37 cellular contexts compared by ENCODE assay signal in genomic region chr2:42401773-42402172, GRCh38.
"Had no signal": no experiment of that assay in that cellular context is flagged by ENCODE, and none has a peak within 500 bp of the region (broad histone marks: within the 10 kb centered on the region; RNA-seq: fewer than 3 reads in every experiment).

No MANE protein-coding gene starts in this region.

- H3K9me3 ChIP-seq: ascending aorta, body of pancreas, breast epithelium had no signal

- H3K27me3 ChIP-seq: ascending aorta, body of pancreas, brain microvascular endothelial cell, breast epithelium, cardiac muscle cell had no signal

- H3K4me1 Mint-ChIP-seq: activated CD4-positive, alpha-beta memory T cell treated with anti-CD3 and anti-CD28 coated beads, Interleukin-2, amount 10 ng/mL, durations not matched to agents 7 days and 5 days; activated CD4-positive, alpha-beta T cell treated with anti-CD3 and anti-CD28 coated beads for 36 hours; activated CD4-positive, alpha-beta T cell treated with anti-CD3 and anti-CD28 coated beads, Interleukin-2, amount 10 ng/mL, durations not matched to agents 7 days and 5 days; activated CD8-positive, alpha-beta memory T cell treated with anti-CD3 and anti-CD28 coated beads, Interleukin-2, amount 10 ng/mL, durations not matched to agents 7 days and 5 days; activated naive CD4-positive, alpha-beta T cell treated with anti-CD3 and anti-CD28 coated beads, Interleukin-2, amount 10 ng/mL, durations not matched to agents 7 days and 5 days; activated naive CD4-positive, alpha-beta T cell treated with anti-CD3 and anti-CD28 coated beads, Interleukin-2, amount 50 U/mL, for 24 hours; activated naive CD8-positive, alpha-beta T cell treated with anti-CD3 and anti-CD28 coated beads, Interleukin-2, amount 10 ng/mL, durations not matched to agents 7 days and 5 days; activated naive CD8-positive, alpha-beta T cell treated with anti-CD3 and anti-CD28 coated beads, Interleukin-2, amount 50 U/mL, for 24 hours; central memory CD8-positive, alpha-beta T cell had no signal

- H3K4me3 Mint-ChIP-seq: activated CD4-positive, alpha-beta memory T cell treated with anti-CD3 and anti-CD28 coated beads, Interleukin-2, amount 10 ng/mL, durations not matched to agents 7 days and 5 days; activated CD4-positive, alpha-beta T cell treated with anti-CD3 and anti-CD28 coated beads for 36 hours; activated CD4-positive, alpha-beta T cell treated with anti-CD3 and anti-CD28 coated beads, Interleukin-2, amount 10 ng/mL, durations not matched to agents 7 days and 5 days; activated CD8-positive, alpha-beta memory T cell treated with anti-CD3 and anti-CD28 coated beads, Interleukin-2, amount 10 ng/mL, durations not matched to agents 7 days and 5 days; activated CD8-positive, alpha-beta T cell treated with anti-CD3 and anti-CD28 coated beads, Interleukin-2, amount 10 ng/mL, durations not matched to agents 7 days and 5 days; activated naive CD4-positive, alpha-beta T cell treated with anti-CD3 and anti-CD28 coated beads, Interleukin-2, amount 10 ng/mL, durations not matched to agents 7 days and 5 days; activated naive CD4-positive, alpha-beta T cell treated with anti-CD3 and anti-CD28 coated beads, Interleukin-2, amount 50 U/mL, for 24 hours; activated naive CD8-positive, alpha-beta T cell; activated naive CD8-positive, alpha-beta T cell treated with anti-CD3 and anti-CD28 coated beads, Interleukin-2, amount 10 ng/mL, durations not matched to agents 7 days and 5 days; activated naive CD8-positive, alpha-beta T cell treated with anti-CD3 and anti-CD28 coated beads, Interleukin-2, amount 50 U/mL, for 24 hours; activated T-cell treated with anti-CD3 and anti-CD28 coated beads, Interleukin-2, amount 50 U/mL, for 24 hours; central memory CD8-positive, alpha-beta T cell; T-helper 1 cell treated with Interleukin-12 subunit alpha and Interleukin-12 subunit beta and Interleukin-4 antibody, amounts not matched to agents 30 μg/mL and 1 μg/mL, for 36 hours; T-helper 2 cell treated with Interferon-gamma antibody and Interleukin-4, amounts not matched to agents 5 μg/mL and 100 μg/mL, for 36 hours had no signal

- H3K4me1 ChIP-seq: ascending aorta, body of pancreas, breast epithelium had no signal

- H3K9me3 Mint-ChIP-seq: activated CD4-positive, alpha-beta memory T cell treated with anti-CD3 and anti-CD28 coated beads, Interleukin-2, amount 10 ng/mL, durations not matched to agents 7 days and 5 days; activated CD4-positive, alpha-beta T cell treated with anti-CD3 and anti-CD28 coated beads, Interleukin-2, amount 10 ng/mL, durations not matched to agents 7 days and 5 days; activated naive CD4-positive, alpha-beta T cell treated with anti-CD3 and anti-CD28 coated beads, Interleukin-2, amount 10 ng/mL, durations not matched to agents 7 days and 5 days; activated naive CD4-positive, alpha-beta T cell treated with anti-CD3 and anti-CD28 coated beads, Interleukin-2, amount 50 U/mL, for 24 hours; activated naive CD8-positive, alpha-beta T cell treated with anti-CD3 and anti-CD28 coated beads, Interleukin-2, amount 10 ng/mL, durations not matched to agents 7 days and 5 days; activated naive CD8-positive, alpha-beta T cell treated with anti-CD3 and anti-CD28 coated beads, Interleukin-2, amount 50 U/mL, for 24 hours; activated T-cell treated with anti-CD3 and anti-CD28 coated beads, Interleukin-2, amount 50 U/mL, for 24 hours; activated T-helper 2 cell treated with anti-CD3 and anti-CD28 coated beads, Interferon-gamma antibody, Interleukin-2, Interleukin-4, amounts not matched to agents 10 μg/mL and 5 μg/mL and 100 μg/mL, durations not matched to agents 14 hours and 24 hours and 36 hours; central memory CD8-positive, alpha-beta T cell; T-helper 1 cell treated with Interleukin-12 subunit alpha and Interleukin-12 subunit beta and Interleukin-4 antibody, amounts not matched to agents 30 μg/mL and 1 μg/mL, for 36 hours; T-helper 2 cell treated with Interferon-gamma antibody and Interleukin-4, amounts not matched to agents 5 μg/mL and 100 μg/mL, for 36 hours had no signal

- H3K36me3 Mint-ChIP-seq: activated CD8-positive, alpha-beta memory T cell treated with anti-CD3 and anti-CD28 coated beads, Interleukin-2, amount 10 ng/mL, durations not matched to agents 7 days and 5 days; activated naive CD4-positive, alpha-beta T cell treated with anti-CD3 and anti-CD28 coated beads, Interleukin-2, amount 10 ng/mL, durations not matched to agents 7 days and 5 days; activated naive CD4-positive, alpha-beta T cell treated with anti-CD3 and anti-CD28 coated beads, Interleukin-2, amount 50 U/mL, for 24 hours; activated naive CD8-positive, alpha-beta T cell; activated naive CD8-positive, alpha-beta T cell treated with anti-CD3 and anti-CD28 coated beads, Interleukin-2, amount 10 ng/mL, durations not matched to agents 7 days and 5 days had no signal

- H3K27ac Mint-ChIP-seq: activated CD4-positive, alpha-beta memory T cell treated with anti-CD3 and anti-CD28 coated beads, Interleukin-2, amount 10 ng/mL, durations not matched to agents 7 days and 5 days; activated CD4-positive, alpha-beta T cell treated with anti-CD3 and anti-CD28 coated beads for 36 hours; activated CD4-positive, alpha-beta T cell treated with anti-CD3 and anti-CD28 coated beads, Interleukin-2, amount 10 ng/mL, durations not matched to agents 7 days and 5 days; activated CD8-positive, alpha-beta memory T cell treated with anti-CD3 and anti-CD28 coated beads, Interleukin-2, amount 10 ng/mL, durations not matched to agents 7 days and 5 days; activated CD8-positive, alpha-beta T cell treated with anti-CD3 and anti-CD28 coated beads, Interleukin-2, amount 10 ng/mL, durations not matched to agents 7 days and 5 days; activated naive CD4-positive, alpha-beta T cell treated with anti-CD3 and anti-CD28 coated beads, Interleukin-2, amount 10 ng/mL, durations not matched to agents 7 days and 5 days; activated naive CD4-positive, alpha-beta T cell treated with anti-CD3 and anti-CD28 coated beads, Interleukin-2, amount 50 U/mL, for 24 hours; activated naive CD8-positive, alpha-beta T cell; activated naive CD8-positive, alpha-beta T cell treated with anti-CD3 and anti-CD28 coated beads, Interleukin-2, amount 10 ng/mL, durations not matched to agents 7 days and 5 days; activated naive CD8-positive, alpha-beta T cell treated with anti-CD3 and anti-CD28 coated beads, Interleukin-2, amount 50 U/mL, for 24 hours; activated T-cell treated with anti-CD3 and anti-CD28 coated beads, Interleukin-2, amount 50 U/mL, for 24 hours; activated T-helper 2 cell treated with anti-CD3 and anti-CD28 coated beads, Interferon-gamma antibody, Interleukin-2, Interleukin-4, amounts not matched to agents 10 μg/mL and 5 μg/mL and 100 μg/mL, durations not matched to agents 14 hours and 24 hours and 36 hours; T-helper 1 cell treated with Interleukin-12 subunit alpha and Interleukin-12 subunit beta and Interleukin-4 antibody, amounts not matched to agents 30 μg/mL and 1 μg/mL, for 36 hours; T-helper 2 cell treated with Interferon-gamma antibody and Interleukin-4, amounts not matched to agents 5 μg/mL and 100 μg/mL, for 36 hours had no signal

- H3K27ac ChIP-seq: ascending aorta, body of pancreas, brain microvascular endothelial cell, breast epithelium, cardiac muscle cell, VCaP had no signal

- H3K27me3 Mint-ChIP-seq: activated CD4-positive, alpha-beta T cell treated with anti-CD3 and anti-CD28 coated beads for 36 hours; activated naive CD4-positive, alpha-beta T cell treated with anti-CD3 and anti-CD28 coated beads, Interleukin-2, amount 50 U/mL, for 24 hours; activated naive CD8-positive, alpha-beta T cell; activated naive CD8-positive, alpha-beta T cell treated with anti-CD3 and anti-CD28 coated beads, Interleukin-2, amount 50 U/mL, for 24 hours; activated T-cell treated with anti-CD3 and anti-CD28 coated beads, Interleukin-2, amount 50 U/mL, for 24 hours had no signal

- H3K4me3 ChIP-seq: ascending aorta, body of pancreas, breast epithelium, cardiac muscle cell had no signal

- H3K36me3 ChIP-seq: ascending aorta, brain microvascular endothelial cell, breast epithelium, cardiac muscle cell had no signal

- DNase-seq: activated CD4-positive, alpha-beta memory T cell treated with anti-CD3 and anti-CD28 coated beads, Interleukin-2, amount 10 ng/mL, durations not matched to agents 7 days and 5 days; activated CD4-positive, alpha-beta T cell treated with anti-CD3 and anti-CD28 coated beads for 1 hour; activated CD4-positive, alpha-beta T cell treated with anti-CD3 and anti-CD28 coated beads for 36 hours; activated CD4-positive, alpha-beta T cell treated with anti-CD3 and anti-CD28 coated beads for 48 hours; activated CD4-positive, alpha-beta T cell treated with anti-CD3 and anti-CD28 coated beads, Interleukin-2, amount 10 ng/mL, durations not matched to agents 7 days and 5 days; activated CD4-positive, alpha-beta T cell treated with anti-CD3 and anti-CD28 coated beads, Interleukin-2, amount 50 U/mL, for 48 hours; activated CD4-positive, CD25-positive, alpha-beta regulatory T cell; activated CD8-positive, alpha-beta memory T cell treated with anti-CD3 and anti-CD28 coated beads, Interleukin-2, amount 10 ng/mL, durations not matched to agents 7 days and 5 days; activated CD8-positive, alpha-beta memory T cell treated with anti-CD3 and anti-CD28 coated beads, Interleukin-2, amount 50 U/mL, for 48 hours; activated CD8-positive, alpha-beta T cell treated with anti-CD3 and anti-CD28 coated beads, Interleukin-2, amount 10 ng/mL, durations not matched to agents 7 days and 5 days; activated effector memory CD4-positive, alpha-beta T cell treated with Interleukin-2 at 50 U/mL for 16 hours; activated gamma-delta T cell; activated naive CD4-positive, alpha-beta T cell treated with anti-CD3 and anti-CD28 coated beads, Interleukin-2, amount 10 ng/mL, durations not matched to agents 7 days and 5 days; activated naive CD4-positive, alpha-beta T cell treated with Interleukin-2 at 50 U/mL for 16 hours; activated naive CD8-positive, alpha-beta T cell treated with anti-CD3 and anti-CD28 coated beads, Interleukin-2, amount 10 ng/mL, durations not matched to agents 7 days and 5 days; activated naive CD8-positive, alpha-beta T cell treated with anti-CD3 and anti-CD28 coated beads, Interleukin-2, amount 50 U/mL, for 24 hours; activated T-cell treated with anti-CD3 and anti-CD28 coated beads, Interleukin-2, amount 50 U/mL, for 24 hours; activated T-cell treated with anti-CD3 and anti-CD28 coated beads, Interleukin-2, amount 50 U/mL, for 48 hours; amygdala; anterior cingulate cortex; body of pancreas; brain microvascular endothelial cell; caudate nucleus; cerebellar nuclear complex; T-helper 1 cell; T-helper 2 cell; T-helper 9 cell had no signal
